In the genomic region with DNA sequence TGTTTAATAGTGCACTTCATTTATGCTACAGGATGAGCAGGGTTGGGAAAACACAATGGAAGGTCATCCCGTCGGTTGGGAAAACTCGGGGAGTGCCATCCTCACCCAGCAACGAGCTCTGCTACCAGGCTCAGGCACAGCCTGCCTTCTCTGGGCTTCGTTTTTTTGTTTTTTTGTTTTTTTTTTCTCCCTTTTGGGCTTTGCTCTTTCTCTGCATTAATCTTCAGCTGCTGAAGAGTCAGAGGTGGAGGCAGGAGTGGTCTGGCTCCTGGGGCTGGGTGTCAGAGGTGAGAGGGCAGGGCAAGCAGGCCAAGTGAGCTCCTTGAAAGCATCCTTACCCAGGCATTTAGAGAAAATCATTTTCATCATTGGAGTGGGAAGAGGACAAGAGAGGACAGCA, we compare ENCODE assay signal across 2 cellular contexts.
TF ChIP-seq lines count a peak whose summit lies in the region.

No MANE protein-coding gene starts in this region.

TF ChIP-seq in GM12891, 5 proteins besides CTCF, POLR2A, EP300 and RAD21:
- TF ChIP-seq POU2F2 (IDR thresholded peaks at IDR 0.05; ENCODE audit: low read depth, low read length) (no peak), SPI1 (IDR thresholded peaks at IDR 0.05; ENCODE audit: low read depth, low read length) (no peak), POLR2AphosphoS5 (IDR thresholded peaks at IDR 0.05; ENCODE audit: low read depth, low read length) (no peak), TAF1 (IDR thresholded peaks at IDR 0.05; ENCODE audit: low read depth, low read length) (no peak), PAX5 (IDR thresholded peaks at IDR 0.05; ENCODE audit: insufficient read depth, low read length, severe bottlenecking) (no peak)

TF ChIP-seq in K562, 482 proteins besides CTCF, POLR2A, EP300 and RAD21:
- no peak for TF ChIP-seq KLF1 (tag; IDR thresholded peaks at IDR 0.05)
- no peak for TF ChIP-seq ZNF217 (CRISPR knock-in tag; IDR thresholded peaks at IDR 0.05)
- no peak for TF ChIP-seq CBX8 (IDR thresholded peaks at IDR 0.05; ENCODE audit: borderline replicate concordance, extremely low read depth, low read depth, low read length, poor library complexity, severe bottlenecking)
- no peak for TF ChIP-seq TFAM (CRISPR knock-in tag; conservative IDR thresholded peaks at IDR 0.05)
- TF ChIP-seq SUPT5H (IDR thresholded peaks at IDR 0.05) = peak; percentile 64; the same call in 1 of the 2 replicates
- no peak for TF ChIP-seq TRIM28 (IDR thresholded peaks at IDR 0.05)
- no peak for TF ChIP-seq SLC30A9 (CRISPR knock-in tag; IDR thresholded peaks at IDR 0.05)
- TF ChIP-seq ZBTB7A (IDR thresholded peaks at IDR 0.05; ENCODE audit: borderline replicate concordance, control insufficient read depth, low read depth, low read length) = no peak
- no peak for TF ChIP-seq GATAD2A (IDR thresholded peaks at IDR 0.05)
- TF ChIP-seq FIP1L1 (IDR thresholded peaks at IDR 0.05; ENCODE audit: low read depth, low read length, poor library complexity, severe bottlenecking) = no peak
- TF ChIP-seq MCM3 (IDR thresholded peaks at IDR 0.05) = no peak
- TF ChIP-seq COPS2 (conservative IDR thresholded peaks at IDR 0.05) = no peak
- TF ChIP-seq, protein P1, sequence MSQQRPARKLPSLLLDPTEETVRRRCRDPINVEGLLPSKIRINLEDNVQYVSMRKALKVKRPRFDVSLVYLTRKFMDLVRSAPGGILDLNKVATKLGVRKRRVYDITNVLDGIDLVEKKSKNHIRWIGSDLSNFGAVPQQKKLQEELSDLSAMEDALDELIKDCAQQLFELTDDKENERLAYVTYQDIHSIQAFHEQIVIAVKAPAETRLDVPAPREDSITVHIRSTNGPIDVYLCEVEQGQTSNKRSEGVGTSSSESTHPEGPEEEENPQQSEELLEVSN (IDR thresholded peaks at IDR 0.05; ENCODE audit: borderline replicate concordance in 1 of 2, extremely low read depth in 1 of 2, insufficient read depth in 1 of 2, insufficient read length in 1 of 2, low read depth in 1 of 2, low read length in 1 of 2, poor library complexity in 1 of 2, severe bottlenecking in 1 of 2) = peak in 1 of 2 experiments; percentile 9
- TF ChIP-seq PYGO2 (tag; IDR thresholded peaks at IDR 0.05) = no peak
- TF ChIP-seq SRSF7 (optimal IDR thresholded peaks at IDR 0.05; ENCODE audit: low read depth, low read length) = no peak
- no peak for TF ChIP-seq NFATC3 (IDR thresholded peaks at IDR 0.05)
- no peak for TF ChIP-seq ZNF79 (CRISPR knock-in tag; IDR thresholded peaks at IDR 0.05; ENCODE audit: low read depth)
- no peak for TF ChIP-seq CC2D1A (IDR thresholded peaks at IDR 0.05)
- TF ChIP-seq SOX6 (IDR thresholded peaks at IDR 0.05) = 0 out of 2 replicates have a peak, but pooled peaks have one; percentile 22
- no peak for TF ChIP-seq NR2F6 (CRISPR knock-in tag; IDR thresholded peaks at IDR 0.05)
